Comparison of ENCODE assay signal across 8 cellular contexts in the genomic region with DNA sequence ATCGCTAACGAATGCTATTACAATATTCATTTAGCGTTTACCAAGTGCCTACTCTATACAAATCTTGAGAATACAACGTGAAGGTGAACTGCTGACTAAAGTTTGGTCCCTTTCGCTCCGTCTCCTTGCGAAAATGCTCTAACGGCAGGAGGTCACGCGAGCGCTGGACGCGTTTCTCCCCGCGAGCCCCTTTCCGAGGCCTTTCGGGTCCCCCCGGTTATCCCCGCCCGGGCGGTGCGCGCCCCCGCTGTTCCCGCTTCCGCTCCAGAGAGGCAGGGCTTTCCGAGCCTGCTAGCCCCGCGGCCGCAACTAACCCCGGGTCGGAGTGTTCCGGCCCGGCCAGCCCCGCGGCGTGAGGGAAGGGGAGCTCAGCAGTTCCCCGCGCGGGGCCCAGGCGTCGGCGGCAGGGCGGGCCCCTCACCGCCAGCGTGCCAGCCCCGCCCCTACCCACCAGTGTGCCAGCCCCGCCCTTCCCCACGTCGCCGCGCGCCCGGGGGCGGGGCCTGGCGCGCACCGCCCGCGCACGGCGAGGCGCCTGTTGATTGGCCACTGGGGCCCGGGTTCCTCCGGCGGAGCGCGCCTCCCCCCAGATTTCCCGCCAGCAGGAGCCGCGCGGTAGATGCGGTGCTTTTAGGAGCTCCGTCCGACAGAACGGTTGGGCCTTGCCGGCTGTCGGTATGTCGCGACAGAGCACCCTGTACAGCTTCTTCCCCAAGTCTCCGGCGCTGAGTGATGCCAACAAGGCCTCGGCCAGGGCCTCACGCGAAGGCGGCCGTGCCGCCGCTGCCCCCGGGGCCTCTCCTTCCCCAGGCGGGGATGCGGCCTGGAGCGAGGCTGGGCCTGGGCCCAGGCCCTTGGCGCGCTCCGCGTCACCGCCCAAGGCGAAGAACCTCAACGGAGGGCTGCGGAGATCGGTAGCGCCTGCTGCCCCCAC. TPM values are rescaled to one million over a fixed set of nuclear protein-coding genes. Genes with fewer than 3 reads are reported as not detected.
A peak's percentile ranks its signal among the peaks of the same experiment; 100 is the strongest.
DNase-seq lines count a peak whose midpoint lies in the region; ATAC-seq and TF ChIP-seq lines count a peak whose summit lies in the region.

A gene with protein sequence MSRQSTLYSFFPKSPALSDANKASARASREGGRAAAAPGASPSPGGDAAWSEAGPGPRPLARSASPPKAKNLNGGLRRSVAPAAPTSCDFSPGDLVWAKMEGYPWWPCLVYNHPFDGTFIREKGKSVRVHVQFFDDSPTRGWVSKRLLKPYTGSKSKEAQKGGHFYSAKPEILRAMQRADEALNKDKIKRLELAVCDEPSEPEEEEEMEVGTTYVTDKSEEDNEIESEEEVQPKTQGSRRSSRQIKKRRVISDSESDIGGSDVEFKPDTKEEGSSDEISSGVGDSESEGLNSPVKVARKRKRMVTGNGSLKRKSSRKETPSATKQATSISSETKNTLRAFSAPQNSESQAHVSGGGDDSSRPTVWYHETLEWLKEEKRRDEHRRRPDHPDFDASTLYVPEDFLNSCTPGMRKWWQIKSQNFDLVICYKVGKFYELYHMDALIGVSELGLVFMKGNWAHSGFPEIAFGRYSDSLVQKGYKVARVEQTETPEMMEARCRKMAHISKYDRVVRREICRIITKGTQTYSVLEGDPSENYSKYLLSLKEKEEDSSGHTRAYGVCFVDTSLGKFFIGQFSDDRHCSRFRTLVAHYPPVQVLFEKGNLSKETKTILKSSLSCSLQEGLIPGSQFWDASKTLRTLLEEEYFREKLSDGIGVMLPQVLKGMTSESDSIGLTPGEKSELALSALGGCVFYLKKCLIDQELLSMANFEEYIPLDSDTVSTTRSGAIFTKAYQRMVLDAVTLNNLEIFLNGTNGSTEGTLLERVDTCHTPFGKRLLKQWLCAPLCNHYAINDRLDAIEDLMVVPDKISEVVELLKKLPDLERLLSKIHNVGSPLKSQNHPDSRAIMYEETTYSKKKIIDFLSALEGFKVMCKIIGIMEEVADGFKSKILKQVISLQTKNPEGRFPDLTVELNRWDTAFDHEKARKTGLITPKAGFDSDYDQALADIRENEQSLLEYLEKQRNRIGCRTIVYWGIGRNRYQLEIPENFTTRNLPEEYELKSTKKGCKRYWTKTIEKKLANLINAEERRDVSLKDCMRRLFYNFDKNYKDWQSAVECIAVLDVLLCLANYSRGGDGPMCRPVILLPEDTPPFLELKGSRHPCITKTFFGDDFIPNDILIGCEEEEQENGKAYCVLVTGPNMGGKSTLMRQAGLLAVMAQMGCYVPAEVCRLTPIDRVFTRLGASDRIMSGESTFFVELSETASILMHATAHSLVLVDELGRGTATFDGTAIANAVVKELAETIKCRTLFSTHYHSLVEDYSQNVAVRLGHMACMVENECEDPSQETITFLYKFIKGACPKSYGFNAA (N-terminal part only) (plus strand): TSS at position 589 of the 934 bp plus-strand sequence. CDS start 89 bp downstream, at position 678.

- H3K27ac Mint-ChIP-seq in chondrocyte (ENCODE audit: unreplicated experiment): peak within 1 kb of the TSS; percentile 94

- TF ChIP-seq CTCF in chondrocyte (IDR thresholded peaks at IDR 0.05): peak; percentile 21

- DNase-seq in Ammon's horn (ENCODE audit: low spot score) (peak; percentile 94), NCI-H460 (ENCODE audit: extremely low read depth, low read depth) (peak; percentile 84), chondrocyte (ENCODE audit: low spot score) (peak; percentile 95), kidney tubule cell (ENCODE audit: low spot score) (peak; percentile 92)
- peak; percentile 77 to 83 for DNase-seq in activated CD4-positive, alpha-beta T cell treated with anti-CD3 and anti-CD28 coated beads for 24 hours (ENCODE audit: low read depth in 2 of 2)
- DNase-seq in stimulated activated CD4-positive, alpha-beta T cell treated with anti-CD3 and anti-CD28 coated beads, Interleukin-1b, Interleukin-23, amount 100 ng/mL, for 24 hours (ENCODE audit: low read depth in 4 of 4, low spot score in 1 of 4): peak; percentile 73 to 81 (median 79)

- H3K9me3 Mint-ChIP-seq in chondrocyte (ENCODE audit: low read depth): no peaks in the 10 kb centered on the region

- no peaks in the 10 kb centered on the region for H3K27me3 Mint-ChIP-seq in chondrocyte (ENCODE audit: low read depth)

- peak; percentile 91 for ATAC-seq in HG03432 (IDR thresholded peaks at IDR 0.05; ENCODE audit: unreplicated experiment)

- H3K36me3 Mint-ChIP-seq in chondrocyte (ENCODE audit: low read depth): peaks cover 2% of the 10 kb centered on the region

- peaks cover 25% of the 10 kb centered on the region for H3K4me1 Mint-ChIP-seq in chondrocyte (ENCODE audit: low read depth)

- H3K4me3 Mint-ChIP-seq in chondrocyte (ENCODE audit: unreplicated experiment): peak within 1 kb of the TSS; percentile 90

- TF ChIP-seq POLR2A in GM19193 (IDR thresholded peaks at IDR 0.05; ENCODE audit: extremely low read depth, insufficient read depth, insufficient read length): peak; percentile 80

RNA-seq across cellular contexts. Expression of the gene that starts here (rescaled TPM):
- total RNA-seq in NCI-H460 (2014; rRNA removed; shearing (Covaris generic)): 46.9 and 56.2 TPM in 2 replicates
- 29.2 and 42.7 TPM in 2 replicates for polyA plus RNA-seq in NCI-H460 (2014; cell fraction: nucleus; rRNA removed)
- 53.4 to 80.6 TPM (median 59.7 TPM) in 3 replicates for total RNA-seq in chondrocyte

Comparison
In these comparisons a context has a peak if more than half of its experiments do, and no peak if none do; other contexts are left out.
1. Peak in every context shown above with its lines: DNase-seq and ATAC-seq.